Comparison of ENCODE assay signal across 10 cellular contexts in genomic region chr4:182307746-182308145, GRCh38.
DNase-seq lines count a peak whose midpoint lies in the region; ATAC-seq and TF ChIP-seq lines count a peak whose summit lies in the region.
"Had no signal": no experiment of that assay in that cellular context is flagged by ENCODE, and none has a peak within 500 bp of the region (broad histone marks: within the 10 kb centered on the region; RNA-seq: fewer than 3 reads in every experiment).

No MANE protein-coding gene starts in this region.

- CTCF ChIA-PET in HCT116 (lab: Charles Lee): interaction anchor here (1.1 kb wide), 1 partner anchor 12 kb away, joined by 3 read pairs; no protein-coding TSS in a partner anchor

- H3K27me3 ChIP-seq in HCT116 (ENCODE audit: insufficient read depth, low read length) (no peaks in the 10 kb centered on the region), SJSA1 (replicated peaks) (no peaks in the 10 kb centered on the region), testis (no peaks in the 10 kb centered on the region)

- no TSS peak for BruUV-seq in HCT116 (replicated peaks; lab: Mats Ljungman, UMichigan)

- H3K27ac ChIP-seq in HCT116 (ENCODE audit: low read depth, low read length): no peak overlapping the region
- H3K27ac ChIP-seq in SJSA1: peak overlapping the region; percentile 28
- no peak overlapping the region for H3K27ac ChIP-seq in testis

- no peaks in the 10 kb centered on the region for H3K9me2 ChIP-seq in HCT116 (ENCODE audit: insufficient read depth)

- no peak for TF ChIP-seq CTCF in HCT116 (IDR thresholded peaks at IDR 0.05 in 2 of 3, conservative IDR thresholded peaks at IDR 0.05 in 1 of 3; ENCODE audit: borderline replicate concordance in 1 of 3, insufficient read depth in 1 of 3, low read depth in 2 of 3, low read length in 2 of 3)
- TF ChIP-seq CTCF in fibroblast of the aortic adventitia (IDR thresholded peaks at IDR 0.05; ENCODE audit: insufficient read depth, low read length): no peak
- no peak for TF ChIP-seq CTCF in testis (IDR thresholded peaks at IDR 0.05)

- no peak overlapping the region for H2AFZ ChIP-seq in HCT116 (ENCODE audit: low read depth, low read length, poor library complexity, severe bottlenecking)

- no peak overlapping the region for H3K4me2 ChIP-seq in HCT116 (ENCODE audit: low read length)

- peak; percentile 21 for DNase-seq in HCT116 (ENCODE audit: low read depth, low spot score)
- peak; percentile 83 to 85 for DNase-seq in SJSA1 (ENCODE audit: low read depth in 1 of 2, low spot score in 2 of 2)
- DNase-seq in fibroblast of the aortic adventitia (ENCODE audit: low read depth): peak; percentile 63
- DNase-seq in testis: peak; percentile 20
- no peak for DNase-seq in cardiac septum (ENCODE audit: low spot score)
- no peak for DNase-seq in ecto neural progenitor cell (ENCODE audit: low spot score)
- no peak for DNase-seq in T-helper 2 cell
- DNase-seq: activated T-cell treated with anti-CD3 and anti-CD28 coated beads, Interleukin-2, amount 50 U/mL, for 48 hours; GDM1; NCI-H524 treated with DMSO at 0.1 percent for 48 hours had no signal

- ATAC-seq in HCT116: peak; percentile 49

- H3K9ac ChIP-seq in HCT116 (ENCODE audit: low read length): no peak overlapping the region

- no peak for TF ChIP-seq POLR2A in HCT116 (IDR thresholded peaks at IDR 0.05; ENCODE audit: borderline replicate concordance, extremely low read depth, insufficient read depth, insufficient read length)
- no peak for TF ChIP-seq POLR2A in testis (IDR thresholded peaks at IDR 0.05)

- no peaks in the 10 kb centered on the region for H3K79me2 ChIP-seq in HCT116 (ENCODE audit: insufficient read depth, low read length)

- H3K4me1 ChIP-seq in HCT116 (ENCODE audit: control insufficient read depth in 1 of 2, insufficient read depth in 2 of 2, low read length in 2 of 2) (0 out of 4 replicates have a peak, but pooled peaks cover 0 to 4% of the 10 kb centered on the region in 2 experiments), SJSA1 (replicated peaks) (peaks cover 21% of the 10 kb centered on the region), testis (no peaks in the 10 kb centered on the region)

- H4K20me1 ChIP-seq in HCT116 (ENCODE audit: insufficient read depth): no peaks in the 10 kb centered on the region

- no peaks in the 10 kb centered on the region for H3K9me3 ChIP-seq in HCT116 (ENCODE audit: control insufficient read depth in 1 of 2, insufficient read depth in 1 of 2, low read depth in 1 of 2, low read length in 2 of 2)
- H3K9me3 ChIP-seq in SJSA1 (replicated peaks): no peaks in the 10 kb centered on the region
- H3K9me3 ChIP-seq in testis: no peaks in the 10 kb centered on the region

- H3K36me3 ChIP-seq in HCT116 (ENCODE audit: control insufficient read depth in 1 of 2, insufficient read depth in 2 of 2, low read length in 2 of 2) (no peaks in the 10 kb centered on the region), SJSA1 (no peaks in the 10 kb centered on the region), testis (ENCODE audit: low read depth, missing control alignments) (no peaks in the 10 kb centered on the region)

- POLR2A ChIA-PET in HCT116 (lab: Charles Lee): no interaction called here

- H3K4me3 ChIP-seq in HCT116 (replicated peaks in 1 of 2; ENCODE audit: low read depth in 1 of 2, low read length in 2 of 2): no peak overlapping the region
- H3K4me3 ChIP-seq in SJSA1: no peak overlapping the region
- H3K4me3 ChIP-seq in fibroblast of the aortic adventitia (ENCODE audit: low read depth, low read length): no peak overlapping the region
- no peak overlapping the region for H3K4me3 ChIP-seq in testis

- TF ChIP-seq RAD21 in HCT116 (IDR thresholded peaks at IDR 0.05; ENCODE audit: low read depth): no peak

- WGBS in testis, 2 donors: 58 to 67% methylated on average over 2 of the region's 2 CpGs

- intact Hi-C loops in HCT116 (cut with micrococcal nuclease) (no loop called here), testis (cut with DNase I; ENCODE audit: low total_unique reads) (no loop called here), cardiac septum (cut with DNase I) (no loop called here)

- RAD21 ChIA-PET in HCT116 (lab: Charles Lee; ENCODE audit: low non-redundant PET in 1 of 2, low total read pairs in 2 of 2, uncharacterized antibody in 2 of 2, unreplicated experiment in 2 of 2): no interaction called here

TF ChIP-seq in HCT116, 20 proteins besides CTCF, POLR2A, EP300 and RAD21:
- TF ChIP-seq JUND (IDR thresholded peaks at IDR 0.05) (0 out of 2 replicates have a peak, but pooled peaks have one; percentile 17), POLR2AphosphoS5 (IDR thresholded peaks at IDR 0.05; ENCODE audit: low read depth, low read length) (no peak), CBX3 (IDR thresholded peaks at IDR 0.05; ENCODE audit: low read depth) (no peak), ZNF274 (IDR thresholded peaks at IDR 0.05; ENCODE audit: low read depth, low read length) (no peak), FOSL1 (IDR thresholded peaks at IDR 0.05; ENCODE audit: low read depth) (0 out of 2 replicates have a peak, but pooled peaks have one; percentile 15), MAX (IDR thresholded peaks at IDR 0.05) (no peak), EZH2 (IDR thresholded peaks at IDR 0.05) (no peak), CEBPB (IDR thresholded peaks at IDR 0.05; ENCODE audit: low read depth) (no peak), TCF7L2 (IDR thresholded peaks at IDR 0.05; ENCODE audit: borderline replicate concordance, extremely low read depth, insufficient read depth, insufficient read length) (peak; percentile 25), SIN3A (IDR thresholded peaks at IDR 0.05; ENCODE audit: low read depth) (no peak), EGR1 (IDR thresholded peaks at IDR 0.05; ENCODE audit: low read depth) (no peak)

Comparison
In these comparisons a context has a peak if more than half of its experiments do, and no peak if none do; other contexts are left out.
1. DNase-seq: peak in HCT116 (single experiment), SJSA1 (2 of 2), fibroblast of the aortic adventitia (single experiment) and testis (single experiment); none in cardiac septum (single experiment), ecto neural progenitor cell (single experiment) and T-helper 2 cell (0 of 5).